Comparison of ENCODE assay signal across 29 cellular contexts in the genomic region with DNA sequence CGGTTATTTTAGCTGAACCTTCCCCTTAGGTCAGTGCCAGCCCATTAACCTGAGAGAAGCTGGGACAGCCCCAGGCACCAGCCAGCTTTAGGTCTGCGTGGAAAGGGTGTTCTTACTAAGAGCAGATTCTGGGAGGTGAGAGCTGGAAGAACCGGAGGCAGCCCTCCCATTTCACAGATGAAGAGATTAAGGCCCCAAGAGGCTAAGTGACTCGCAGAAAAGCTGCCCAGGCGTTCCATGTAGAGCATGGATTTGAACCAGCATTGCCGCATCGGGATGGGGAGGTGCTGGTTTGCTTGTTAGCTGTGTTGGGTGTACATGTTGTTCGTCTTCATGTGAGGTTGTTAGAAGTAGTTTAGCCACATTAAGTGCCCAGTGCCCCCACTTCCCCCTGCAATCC.
"Had no signal": no experiment of that assay in that cellular context is flagged by ENCODE, and none has a peak within 500 bp of the region (broad histone marks: within the 10 kb centered on the region; RNA-seq: fewer than 3 reads in every experiment).

No MANE protein-coding gene starts in this region.

- H3K4me2 ChIP-seq: smooth muscle cell had no signal

- H3K9me3 ChIP-seq: heart left ventricle, left lung, lower lobe of right lung, mucosa of descending colon, neutrophil, stomach, testis, thyroid gland, transverse colon, upper lobe of left lung, vagina had no signal

- H3K4me1 ChIP-seq: left lung, lower lobe of right lung, testis, thyroid gland had no signal

- DNase-seq: hypothalamus; immature natural killer cell; kidney; lower lobe of right lung; mammary epithelial cell; mesendoderm; midbrain; mucosa of descending colon; naive thymus-derived CD4-positive, alpha-beta T cell; occipital lobe; right cardiac atrium; stimulated activated CD4-positive, alpha-beta T cell treated with anti-CD3 and anti-CD28 coated beads, Interleukin-1b, Interleukin-23, amount 100 ng/mL, for 48 hours; stimulated activated CD4-positive, alpha-beta T cell treated with anti-CD3 and anti-CD28 coated beads, Interleukin-2, amount 100 ng/mL, for 48 hours; stimulated activated CD4-positive, alpha-beta T cell treated with anti-CD3 and anti-CD28 coated beads, Interleukin-4, amount 100 ng/mL, for 4 hours; stimulated activated naive B cell treated with anti-CD40 and anti-IgM and Interleukin-4, amounts not matched to agents 10 μg/mL and 1 μg/mL and 100 μg/mL, for 72 hours; stimulated activated naive CD8-positive, alpha-beta T cell treated with anti-CD3 and anti-CD28 coated beads, Interleukin-15, Interleukin-2, amounts not matched to agents 100 U/mL and 50 U/mL, for 24 hours; stomach; testis; thyroid gland; transverse colon; upper lobe of left lung had no signal

- H3K36me3 ChIP-seq: heart left ventricle, left lung, lower lobe of right lung, neutrophil, stomach, thyroid gland, transverse colon, upper lobe of left lung, vagina had no signal

- H3K27ac ChIP-seq: heart left ventricle, left lung, lower lobe of right lung, neutrophil, parathyroid adenoma, stomach, testis, thyroid gland, transverse colon, upper lobe of left lung, vagina had no signal

- H3K27me3 ChIP-seq: heart left ventricle, left lung, stomach, testis, thyroid gland, transverse colon, upper lobe of left lung, vagina had no signal

- ATAC-seq: heart left ventricle; left colon; left lung; lower lobe of right lung; mucosa of descending colon; naive thymus-derived CD4-positive, alpha-beta T cell; natural killer cell treated with Interleukin-12 subunit alpha and Interleukin-12 subunit beta and Interleukin-15 and Interleukin-18, amount 100 ng/mL, for 72 hours; right cardiac atrium; stimulated activated naive B cell treated with anti-CD40 and anti-IgM and Interleukin-4, amounts not matched to agents 10 μg/mL and 1 μg/mL and 100 μg/mL, for 72 hours; stimulated activated naive CD8-positive, alpha-beta T cell treated with anti-CD3 and anti-CD28 coated beads, Interleukin-15, Interleukin-2, amounts not matched to agents 100 U/mL and 50 U/mL, for 24 hours had no signal

- H2AFZ ChIP-seq: parathyroid adenoma had no signal

- H3K9ac ChIP-seq: parathyroid adenoma had no signal

- H3K4me3 ChIP-seq: heart left ventricle, left lung, lower lobe of right lung, mucosa of descending colon, smooth muscle cell, stomach, testis, thyroid gland, transverse colon, upper lobe of left lung, vagina had no signal
